Comparison of ENCODE assay signal across 20 cellular contexts in the genomic region with DNA sequence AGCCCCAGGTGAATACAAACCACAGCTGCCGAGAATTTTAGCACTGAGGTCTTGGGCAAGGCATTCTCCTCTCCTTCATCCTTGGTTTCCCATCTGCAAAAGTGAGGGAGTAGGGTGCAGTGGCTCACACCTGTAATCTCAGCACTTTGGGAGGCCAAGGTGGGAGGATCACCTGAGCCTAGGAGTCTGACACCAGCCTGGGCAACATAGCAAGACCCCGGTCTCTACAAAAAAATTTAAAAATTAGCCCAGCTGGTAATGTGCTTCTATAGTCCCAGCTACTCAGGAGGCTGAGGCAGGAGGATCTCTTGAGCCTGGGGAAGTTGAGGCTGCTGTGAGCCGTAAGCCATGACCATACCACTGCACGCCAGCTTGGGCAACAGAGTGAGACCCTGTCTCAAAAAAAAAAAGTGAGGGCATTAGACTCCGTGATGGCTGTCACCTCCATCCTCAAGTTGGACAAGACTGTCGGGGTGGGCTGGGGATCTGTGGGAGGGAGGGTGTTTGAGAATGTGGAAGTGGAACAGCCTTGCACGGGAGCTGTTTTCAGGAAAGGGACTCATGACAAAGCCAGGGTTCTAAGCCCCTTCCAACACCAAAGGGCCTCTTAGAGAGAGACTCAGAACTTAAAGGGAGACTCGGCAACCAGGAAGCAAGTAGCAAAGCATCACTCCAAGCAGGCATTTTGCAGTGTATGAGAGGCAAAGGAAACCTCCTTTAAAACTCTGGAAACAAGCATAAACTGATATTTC. TPM values are rescaled to one million over a fixed set of nuclear protein-coding genes. Genes with fewer than 3 reads are reported as not detected.
DNase-seq lines count a peak whose midpoint lies in the region; ATAC-seq, FAIRE-seq and TF ChIP-seq lines count a peak whose summit lies in the region.
"Had no signal": no experiment of that assay in that cellular context is flagged by ENCODE, and none has a peak within 500 bp of the region (broad histone marks: within the 10 kb centered on the region; RNA-seq: fewer than 3 reads in every experiment).

No MANE protein-coding gene starts in this region.

- peak; percentile 0 for DNase-seq in activated naive CD4-positive, alpha-beta T cell treated with Interleukin-2 at 50 U/mL for 16 hours
- DNase-seq in activated naive CD4-positive, alpha-beta T cell treated with anti-CD3 and anti-CD28 coated beads, Interleukin-2, amount 10 ng/mL, durations not matched to agents 7 days and 5 days, result no peak
- DNase-seq in activated T-helper 1 cell treated with anti-CD3 and anti-CD28 coated beads, Interleukin-12 subunit alpha, Interleukin-12 subunit beta, Interleukin-2, Interleukin-4 antibody, amounts not matched to agents 30 ng/mL and 10 ng/mL and 1 ng/mL, durations not matched to agents 14 hours and 24 hours and 36 hours (ENCODE audit: low spot score), result no peak
- DNase-seq in immature natural killer cell (no peak), HuH-7.5 (ENCODE audit: low spot score) (no peak), progenitor cell of endocrine pancreas (ENCODE audit: low spot score, unreplicated experiment) (no peak), GM19239 (ENCODE audit: insufficient read length, low spot score) (no peak)
- DNase-seq in stimulated activated effector memory CD8-positive, alpha-beta T cell treated with anti-CD3 and anti-CD28 coated beads, Interleukin-12 subunit alpha, Interleukin-12 subunit beta, amount 100 ng/mL, for 72 hours (ENCODE audit: low spot score in 2 of 2), result no peak
- DNase-seq: Calu3; CD4-positive, alpha-beta memory T cell; DMS53; H7; Karpas-422; MG63; NCI-H1092; NCI-H2081 treated with DMSO at 0.1 percent for 48 hours; NCI-H510A treated with DMSO at 0.1 percent for 48 hours; NCI-H82; PC-9 had no signal

- H3K4me1 Mint-ChIP-seq in activated naive CD4-positive, alpha-beta T cell treated with anti-CD3 and anti-CD28 coated beads, Interleukin-2, amount 10 ng/mL, durations not matched to agents 7 days and 5 days, result peaks cover 49% of the 10 kb centered on the region
- H3K4me1 Mint-ChIP-seq in activated T-helper 1 cell treated with anti-CD3 and anti-CD28 coated beads, Interleukin-12 subunit alpha, Interleukin-12 subunit beta, Interleukin-2, Interleukin-4 antibody, amounts not matched to agents 30 ng/mL and 10 ng/mL and 1 ng/mL, durations not matched to agents 14 hours and 24 hours and 36 hours (ENCODE audit: low read depth), result peaks cover 72% of the 10 kb centered on the region
- H3K4me1 Mint-ChIP-seq in immature natural killer cell (peaks cover 44 to 59% of the 10 kb centered on the region in 2 donors), progenitor cell of endocrine pancreas (ENCODE audit: low read depth) (peaks cover 10% of the 10 kb centered on the region)
- H3K4me1 Mint-ChIP-seq in stimulated activated effector memory CD8-positive, alpha-beta T cell treated with anti-CD3 and anti-CD28 coated beads, Interleukin-12 subunit alpha, Interleukin-12 subunit beta, amount 100 ng/mL, for 72 hours, result peaks cover 36% of the 10 kb centered on the region

- H3K4me3 Mint-ChIP-seq in activated naive CD4-positive, alpha-beta T cell treated with anti-CD3 and anti-CD28 coated beads, Interleukin-2, amount 10 ng/mL, durations not matched to agents 7 days and 5 days, result no peak overlapping the region
- H3K4me3 Mint-ChIP-seq in activated T-helper 1 cell treated with anti-CD3 and anti-CD28 coated beads, Interleukin-12 subunit alpha, Interleukin-12 subunit beta, Interleukin-2, Interleukin-4 antibody, amounts not matched to agents 30 ng/mL and 10 ng/mL and 1 ng/mL, durations not matched to agents 14 hours and 24 hours and 36 hours, result no peak overlapping the region
- H3K4me3 Mint-ChIP-seq in immature natural killer cell (no peak overlapping the region), progenitor cell of endocrine pancreas (ENCODE audit: low read depth) (no peak overlapping the region)
- no peak overlapping the region for H3K4me3 Mint-ChIP-seq in stimulated activated effector memory CD8-positive, alpha-beta T cell treated with anti-CD3 and anti-CD28 coated beads, Interleukin-12 subunit alpha, Interleukin-12 subunit beta, amount 100 ng/mL, for 72 hours
- H3K4me3 Mint-ChIP-seq: B cell; CD4-positive, alpha-beta memory T cell had no signal

- no peak for ATAC-seq in stimulated activated effector memory CD8-positive, alpha-beta T cell treated with anti-CD3 and anti-CD28 coated beads, Interleukin-12 subunit alpha, Interleukin-12 subunit beta, amount 100 ng/mL, for 72 hours

- CTCF ChIA-PET in activated naive CD4-positive, alpha-beta T cell treated with anti-CD3 and anti-CD28 coated beads, Interleukin-2, amount 10 ng/mL, durations not matched to agents 7 days and 5 days (lab: Charles Lee), result no interaction called here

- no peak overlapping the region for H3K27ac Mint-ChIP-seq in activated naive CD4-positive, alpha-beta T cell treated with anti-CD3 and anti-CD28 coated beads, Interleukin-2, amount 10 ng/mL, durations not matched to agents 7 days and 5 days
- H3K27ac Mint-ChIP-seq in activated T-helper 1 cell treated with anti-CD3 and anti-CD28 coated beads, Interleukin-12 subunit alpha, Interleukin-12 subunit beta, Interleukin-2, Interleukin-4 antibody, amounts not matched to agents 30 ng/mL and 10 ng/mL and 1 ng/mL, durations not matched to agents 14 hours and 24 hours and 36 hours, result peak overlapping the region; percentile 83
- H3K27ac Mint-ChIP-seq in immature natural killer cell (peak overlapping the region in 4 of 6 donors; percentile 35 to 97 (median 84)), progenitor cell of endocrine pancreas (no peak overlapping the region)
- peak overlapping the region; percentile 58 for H3K27ac Mint-ChIP-seq in stimulated activated effector memory CD8-positive, alpha-beta T cell treated with anti-CD3 and anti-CD28 coated beads, Interleukin-12 subunit alpha, Interleukin-12 subunit beta, amount 100 ng/mL, for 72 hours
- H3K27ac Mint-ChIP-seq: B cell had no signal

- H3K27me3 Mint-ChIP-seq in activated naive CD4-positive, alpha-beta T cell treated with anti-CD3 and anti-CD28 coated beads, Interleukin-2, amount 10 ng/mL, durations not matched to agents 7 days and 5 days, result no peaks in the 10 kb centered on the region
- no peaks in the 10 kb centered on the region for H3K27me3 Mint-ChIP-seq in activated T-helper 1 cell treated with anti-CD3 and anti-CD28 coated beads, Interleukin-12 subunit alpha, Interleukin-12 subunit beta, Interleukin-2, Interleukin-4 antibody, amounts not matched to agents 30 ng/mL and 10 ng/mL and 1 ng/mL, durations not matched to agents 14 hours and 24 hours and 36 hours (ENCODE audit: insufficient read depth)
- H3K27me3 Mint-ChIP-seq in immature natural killer cell (ENCODE audit: low read depth in 3 of 3) (peaks cover 0 to 10% (median 4%) of the 10 kb centered on the region in 3 donors), progenitor cell of endocrine pancreas (peaks cover 5% of the 10 kb centered on the region)
- H3K27me3 Mint-ChIP-seq: B cell had no signal

- no peak for FAIRE-seq in GM19239 (lab: Jason Lieb, UNC)

- peaks cover 6% of the 10 kb centered on the region for H3K9me3 Mint-ChIP-seq in activated naive CD4-positive, alpha-beta T cell treated with anti-CD3 and anti-CD28 coated beads, Interleukin-2, amount 10 ng/mL, durations not matched to agents 7 days and 5 days
- H3K9me3 Mint-ChIP-seq in activated T-helper 1 cell treated with anti-CD3 and anti-CD28 coated beads, Interleukin-12 subunit alpha, Interleukin-12 subunit beta, Interleukin-2, Interleukin-4 antibody, amounts not matched to agents 30 ng/mL and 10 ng/mL and 1 ng/mL, durations not matched to agents 14 hours and 24 hours and 36 hours, result no peaks in the 10 kb centered on the region
- no peaks in the 10 kb centered on the region for H3K9me3 Mint-ChIP-seq in immature natural killer cell
- H3K9me3 Mint-ChIP-seq in stimulated activated effector memory CD8-positive, alpha-beta T cell treated with anti-CD3 and anti-CD28 coated beads, Interleukin-12 subunit alpha, Interleukin-12 subunit beta, amount 100 ng/mL, for 72 hours, result no peaks in the 10 kb centered on the region
- H3K9me3 Mint-ChIP-seq in progenitor cell of endocrine pancreas (ENCODE audit: low read depth), result peaks cover 7% of the 10 kb centered on the region

- H3K36me3 Mint-ChIP-seq in activated naive CD4-positive, alpha-beta T cell treated with anti-CD3 and anti-CD28 coated beads, Interleukin-2, amount 10 ng/mL, durations not matched to agents 7 days and 5 days, result peaks cover 10% of the 10 kb centered on the region
- H3K36me3 Mint-ChIP-seq in activated T-helper 1 cell treated with anti-CD3 and anti-CD28 coated beads, Interleukin-12 subunit alpha, Interleukin-12 subunit beta, Interleukin-2, Interleukin-4 antibody, amounts not matched to agents 30 ng/mL and 10 ng/mL and 1 ng/mL, durations not matched to agents 14 hours and 24 hours and 36 hours (ENCODE audit: low read depth), result peaks cover 30% of the 10 kb centered on the region
- H3K36me3 Mint-ChIP-seq in immature natural killer cell, result no peaks in the 10 kb centered on the region
- H3K36me3 Mint-ChIP-seq in stimulated activated effector memory CD8-positive, alpha-beta T cell treated with anti-CD3 and anti-CD28 coated beads, Interleukin-12 subunit alpha, Interleukin-12 subunit beta, amount 100 ng/mL, for 72 hours, result no peaks in the 10 kb centered on the region
- no peaks in the 10 kb centered on the region for H3K36me3 Mint-ChIP-seq in progenitor cell of endocrine pancreas (ENCODE audit: insufficient read depth)
- H3K36me3 Mint-ChIP-seq: CD4-positive, alpha-beta memory T cell had no signal

- TF ChIP-seq CTCF in progenitor cell of endocrine pancreas (IDR thresholded peaks at IDR 0.05; ENCODE audit: unreplicated experiment), result no peak

- intact Hi-C loops in activated T-helper 1 cell treated with anti-CD3 and anti-CD28 coated beads, Interleukin-12 subunit alpha, Interleukin-12 subunit beta, Interleukin-2, Interleukin-4 antibody, amounts not matched to agents 30 ng/mL and 10 ng/mL and 1 ng/mL, durations not matched to agents 14 hours and 24 hours and 36 hours (cut with micrococcal nuclease), result no loop called here

RNA-seq across cellular contexts. Expression of gene FURIN, which starts 46.0 kb away (rescaled TPM):
- 530 and 545 TPM in 2 replicates for total RNA-seq in activated T-helper 1 cell treated with anti-CD3 and anti-CD28 coated beads, Interleukin-12 subunit alpha, Interleukin-12 subunit beta, Interleukin-2, Interleukin-4 antibody, amounts not matched to agents 30 ng/mL and 10 ng/mL and 1 ng/mL, durations not matched to agents 14 hours and 24 hours and 36 hours
- polyA plus RNA-seq in immature natural killer cell, result 10 to 100 TPM; 18.2 to 22.8 (median 20.8) TPM
- total RNA-seq in progenitor cell of endocrine pancreas, result 64.1 and 64.8 TPM in 2 replicates

Comparison
In these comparisons a context has a peak if more than half of its experiments do, and no peak if none do; other contexts are left out.
1. H3K27ac Mint-ChIP-seq: peak in activated T-helper 1 cell treated with anti-CD3 and anti-CD28 coated beads, Interleukin-12 subunit alpha, Interleukin-12 subunit beta, Interleukin-2, Interleukin-4 antibody, amounts not matched to agents 30 ng/mL and 10 ng/mL and 1 ng/mL, durations not matched to agents 14 hours and 24 hours and 36 hours (single experiment), immature natural killer cell (4 of 6) and stimulated activated effector memory CD8-positive, alpha-beta T cell treated with anti-CD3 and anti-CD28 coated beads, Interleukin-12 subunit alpha, Interleukin-12 subunit beta, amount 100 ng/mL, for 72 hours (single experiment); none in activated naive CD4-positive, alpha-beta T cell treated with anti-CD3 and anti-CD28 coated beads, Interleukin-2, amount 10 ng/mL, durations not matched to agents 7 days and 5 days (single experiment) and progenitor cell of endocrine pancreas (single experiment).